ENCODE assay signal across 8 cellular contexts in genomic region chr7:148882668-148883232, GRCh38. TPM values are rescaled to one million over a fixed set of nuclear protein-coding genes. Genes with fewer than 3 reads are reported as not detected.
DNase-seq lines count a peak whose midpoint lies in the region; ATAC-seq and TF ChIP-seq lines count a peak whose summit lies in the region.

No MANE protein-coding gene starts in this region.

- peak overlapping the region; percentile 44; the same call in 1 of the 2 replicates for H3K27ac ChIP-seq in MM.1S (ENCODE audit: low read length)
- peak overlapping the region; percentile 97 for H3K27ac ChIP-seq in naive thymus-derived CD4-positive, alpha-beta T cell (ENCODE audit: low read depth, low read length)

- no peaks in the 10 kb centered on the region; the same call in 1 of the 2 replicates for H3K4me1 ChIP-seq in MM.1S (ENCODE audit: low read length)
- peaks cover 6 to 7% of the 10 kb centered on the region in 2 donors for H3K4me1 ChIP-seq in naive thymus-derived CD4-positive, alpha-beta T cell (ENCODE audit: control insufficient read depth in 2 of 2, insufficient read depth in 2 of 2, low read length in 2 of 2)

- ATAC-seq in naive thymus-derived CD4-positive, alpha-beta T cell, result no peak
- ATAC-seq in GM18505 (IDR thresholded peaks at IDR 0.05; ENCODE audit: unreplicated experiment) (no peak), GM21528 (IDR thresholded peaks at IDR 0.05; ENCODE audit: low FRiP score, unreplicated experiment) (no peak)

- peaks cover 63% of the 10 kb centered on the region for H3K79me2 ChIP-seq in MM.1S (ENCODE audit: low read length)

- CTCF ChIA-PET in naive thymus-derived CD4-positive, alpha-beta T cell (lab: Charles Lee), result interaction anchor here (1.0 to 1.3 kb wide), 3 partner anchors 26 to 60 kb away, joined by 3 to 6 read pairs (median 4); no protein-coding TSS in a partner anchor

- H3K9me3 Mint-ChIP-seq in naive thymus-derived CD4-positive, alpha-beta T cell, result no peaks in the 10 kb centered on the region

- no peaks in the 10 kb centered on the region for H3K36me3 ChIP-seq in MM.1S (replicated peaks; ENCODE audit: insufficient read depth, low read length)
- peaks cover 0 to 4% (median 0%) of the 10 kb centered on the region in 3 experiments for H3K36me3 ChIP-seq in naive thymus-derived CD4-positive, alpha-beta T cell (ENCODE audit: control insufficient read depth in 2 of 3, insufficient read depth in 3 of 3, low read length in 3 of 3)

- H3K4me1 Mint-ChIP-seq in naive thymus-derived CD4-positive, alpha-beta T cell, result peaks cover 0 to 48% (median 24%) of the 10 kb centered on the region in 7 donors

- peak overlapping the region; percentile 63 for H2AFZ ChIP-seq in MM.1S (ENCODE audit: low read length)

- peaks cover 19% of the 10 kb centered on the region for H3F3A ChIP-seq in MM.1S (ENCODE audit: insufficient read depth, low read length)

- H3K9me3 ChIP-seq in MM.1S (replicated peaks; ENCODE audit: insufficient read depth, low read length), result no peaks in the 10 kb centered on the region
- no peaks in the 10 kb centered on the region for H3K9me3 ChIP-seq in naive thymus-derived CD4-positive, alpha-beta T cell (ENCODE audit: control insufficient read depth in 2 of 3, low read length in 3 of 3)

- intact Hi-C loops in naive thymus-derived CD4-positive, alpha-beta T cell (cut with micrococcal nuclease), result loop anchor here (1.0 to 5.0 kb wide), 5 partner anchors 26 to 265 kb away; partner anchors contain the start of genes ZNF398 (in 1 of the 2), ZNF425 (in 1 of the 2) and ZNF786 (in 1 of the 2)

- TF ChIP-seq CTCF in MM.1S (IDR thresholded peaks at IDR 0.05; ENCODE audit: low read length) (no peak), choroid plexus epithelial cell (conservative IDR thresholded peaks at IDR 0.05; ENCODE audit: low read depth, low read length) (no peak)

- H3K4me2 ChIP-seq in MM.1S (ENCODE audit: low read depth, low read length), result peak overlapping the region; percentile 70

- H3K27me3 Mint-ChIP-seq in naive thymus-derived CD4-positive, alpha-beta T cell, result no peaks in the 10 kb centered on the region

- peaks cover 0 to 9% (median 0%) of the 10 kb centered on the region in 5 donors for H3K36me3 Mint-ChIP-seq in naive thymus-derived CD4-positive, alpha-beta T cell

- DNase-seq in ELR (ENCODE audit: low read depth) (peak; percentile 26), MM.1S (peak; percentile 39), choroid plexus epithelial cell (ENCODE audit: low read depth) (no peak), mesenteric fat pad (ENCODE audit: low spot score) (no peak), GDM1 (lab: John Stamatoyannopoulos, UW) (no peak)
- peak in 1 of 9 donors; percentile 1 for DNase-seq in naive thymus-derived CD4-positive, alpha-beta T cell

- POLR2A ChIA-PET in naive thymus-derived CD4-positive, alpha-beta T cell (lab: Charles Lee), result interaction anchor here (0.9 to 2.0 kb wide), 9 partner anchors 9 to 144 kb away, joined by 3 to 27 read pairs (median 4); no protein-coding TSS in a partner anchor

- no peaks in the 10 kb centered on the region for H3K27me3 ChIP-seq in MM.1S (replicated peaks; ENCODE audit: insufficient read depth, low read length)
- no peaks in the 10 kb centered on the region for H3K27me3 ChIP-seq in naive thymus-derived CD4-positive, alpha-beta T cell (ENCODE audit: control insufficient read depth in 2 of 2, insufficient read depth in 2 of 2, low read length in 2 of 2)

- peaks cover 31% of the 10 kb centered on the region for H4K20me1 ChIP-seq in MM.1S (ENCODE audit: insufficient read depth, low read length)

- no peaks in the 10 kb centered on the region for H3K9me2 ChIP-seq in MM.1S (replicated peaks; ENCODE audit: insufficient read depth, low read length)

- peak overlapping the region; percentile 84 for H3K9ac ChIP-seq in MM.1S (ENCODE audit: low read length)

- H3K4me3 ChIP-seq in MM.1S (ENCODE audit: low read length), result peak overlapping the region; percentile 90
- peak overlapping the region; percentile 84 for H3K4me3 ChIP-seq in choroid plexus epithelial cell (ENCODE audit: low read depth, low read length)
- H3K4me3 ChIP-seq in naive thymus-derived CD4-positive, alpha-beta T cell (ENCODE audit: low read length), result peak overlapping the region; percentile 57

- no peak for TF ChIP-seq POLR2A in GM18505 (IDR thresholded peaks at IDR 0.05; ENCODE audit: borderline replicate concordance, extremely low read depth, insufficient read depth, insufficient read length)

- peak overlapping the region; percentile 90 to 99 (median 96) for H3K4me3 Mint-ChIP-seq in naive thymus-derived CD4-positive, alpha-beta T cell

- peak overlapping the region; percentile 87 to 97 (median 94) for H3K27ac Mint-ChIP-seq in naive thymus-derived CD4-positive, alpha-beta T cell

RNA-seq across cellular contexts. Expression of gene EZH2, which starts 1.3 kb away (rescaled TPM):
- total RNA-seq in naive thymus-derived CD4-positive, alpha-beta T cell, result 10 to 100 TPM in 3 of 5 experiments, 1 to 10 TPM in 2; 7.2 to 73.3 (median 18.9) TPM
- 1 to 10 TPM; 2.2 to 2.4 TPM for polyA plus RNA-seq in naive thymus-derived CD4-positive, alpha-beta T cell
- total RNA-seq in mesenteric fat pad, result 2.3 TPM

Comparison
In these comparisons a context has a peak if more than half of its experiments do, and no peak if none do; other contexts are left out.
1. DNase-seq: peak in ELR (single experiment) and MM.1S (single experiment); none in choroid plexus epithelial cell (single experiment), mesenteric fat pad (single experiment) and GDM1 (single experiment).
2. Peak in every context shown above with its lines, with median percentiles within 50 percentile points of each other: H3K4me3 ChIP-seq.